ENCODE assay signal across 13 cellular contexts in the genomic region with DNA sequence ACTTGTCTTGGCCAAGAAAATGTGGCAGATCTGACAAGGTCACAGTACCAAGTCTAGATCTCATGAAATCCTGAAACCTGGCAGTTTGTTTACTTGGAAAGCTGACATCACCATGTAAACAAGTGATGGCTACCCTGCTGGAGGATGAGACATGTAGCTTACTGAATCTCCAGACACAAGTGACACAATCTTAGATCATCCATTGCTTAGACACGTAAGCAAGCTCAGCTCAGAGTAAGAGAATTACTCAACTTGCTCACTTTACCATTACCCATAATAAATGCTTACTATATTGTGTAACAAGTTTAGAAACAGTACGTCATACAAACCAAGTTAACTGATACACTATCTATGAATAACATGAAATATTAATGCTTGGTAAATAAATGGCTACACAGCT.
DNase-seq lines count a peak whose midpoint lies in the region; ATAC-seq and TF ChIP-seq lines count a peak whose summit lies in the region.
"Had no signal": no experiment of that assay in that cellular context is flagged by ENCODE, and none has a peak within 500 bp of the region (broad histone marks: within the 10 kb centered on the region; RNA-seq: fewer than 3 reads in every experiment).

No MANE protein-coding gene starts in this region.

- no peaks in the 10 kb centered on the region for H3K4me1 ChIP-seq in stomach
- H3K4me1 ChIP-seq: gastroesophageal sphincter had no signal

- TF ChIP-seq POLR2A in stomach (IDR thresholded peaks at IDR 0.05): no peak

- no peak for TF ChIP-seq EP300 in stomach (IDR thresholded peaks at IDR 0.05)

- intact Hi-C loops in stomach (cut with DNase I; ENCODE audit: low total_unique reads): no loop called here

- 40 to 72% (median 44%) methylated on average over 2 of the region's 2 CpGs for WGBS in stomach, 5 donors

- H3K27ac ChIP-seq in 22Rv1 (peak overlapping the region; percentile 26), stomach (no peak overlapping the region)
- H3K27ac ChIP-seq: gastroesophageal sphincter had no signal

- H3K36me3 ChIP-seq in stomach: peaks cover 0 to 17% (median 10%) of the 10 kb centered on the region in 4 donors

- H3K4me3 ChIP-seq in stomach: no peak overlapping the region
- H3K4me3 ChIP-seq: gastroesophageal sphincter had no signal

- H3K27me3 ChIP-seq in stomach: no peaks in the 10 kb centered on the region
- H3K27me3 ChIP-seq: gastroesophageal sphincter had no signal

- no peaks in the 10 kb centered on the region for H3K9me3 ChIP-seq in stomach
- H3K9me3 ChIP-seq: gastroesophageal sphincter had no signal

- TF ChIP-seq CTCF in 22Rv1 (IDR thresholded peaks at IDR 0.05): no peak
- TF ChIP-seq CTCF in stomach (IDR thresholded peaks at IDR 0.05): no peak

- ATAC-seq in GM18498 (IDR thresholded peaks at IDR 0.05; ENCODE audit: unreplicated experiment): no peak
- ATAC-seq: activated CD8-positive, alpha-beta T cell treated with anti-CD3 and anti-CD28 coated beads, Interleukin-2, amount 10 ng/mL, durations not matched to agents 7 days and 5 days; gastroesophageal sphincter had no signal

- DNase-seq in HCEC 1CT: peak; percentile 94
- DNase-seq in amniotic epithelial cell (ENCODE audit: low read depth): peak; percentile 98
- DNase-seq in hepatic stellate cell (ENCODE audit: low spot score): peak; percentile 14
- DNase-seq in COLO829 (ENCODE audit: low spot score): no peak
- DNase-seq in stomach: no peak
- DNase-seq in T-helper 2 cell: no peak
- DNase-seq: ACHN; activated CD8-positive, alpha-beta T cell treated with anti-CD3 and anti-CD28 coated beads, Interleukin-2, amount 10 ng/mL, durations not matched to agents 7 days and 5 days; activated gamma-delta T cell treated with Interleukin-2 at 50 U/mL for 16 hours; NCI-H2171 treated with DMSO at 0.1 percent for 48 hours had no signal

Comparison
In these comparisons a context has a peak if more than half of its experiments do, and no peak if none do; other contexts are left out.
1. DNase-seq: peak in HCEC 1CT (single experiment), amniotic epithelial cell (single experiment) and hepatic stellate cell (single experiment); none in COLO829 (single experiment), stomach (single experiment) and T-helper 2 cell (0 of 5).